21 cellular contexts compared by ENCODE assay signal in the genomic region with DNA sequence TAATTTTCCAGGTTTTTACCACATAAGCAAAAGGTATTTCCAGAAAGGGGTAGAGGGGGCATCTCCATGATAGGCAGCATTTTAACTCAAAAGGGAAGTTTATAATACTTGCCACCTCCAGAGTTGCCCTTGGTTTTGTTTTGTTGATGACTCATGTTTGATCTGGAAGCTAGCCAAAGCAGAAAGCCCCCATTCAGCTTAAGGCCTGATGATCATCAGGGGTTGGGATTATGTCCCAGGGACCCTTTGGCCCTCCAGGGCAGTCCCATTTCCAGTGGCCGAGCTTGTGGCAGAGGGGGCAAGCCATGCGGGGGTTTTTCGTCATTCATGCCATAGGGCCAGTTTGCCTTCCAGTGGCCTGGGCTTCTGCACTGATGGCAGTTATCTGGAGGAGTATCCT. TPM values are rescaled to one million over a fixed set of nuclear protein-coding genes. Genes with fewer than 3 reads are reported as not detected.
DNase-seq lines count a peak whose midpoint lies in the region; ATAC-seq and FAIRE-seq lines count a peak whose summit lies in the region.
"Had no signal": no experiment of that assay in that cellular context is flagged by ENCODE, and none has a peak within 500 bp of the region (broad histone marks: within the 10 kb centered on the region; RNA-seq: fewer than 3 reads in every experiment).

No MANE protein-coding gene starts in this region.

- peak overlapping the region; percentile 3 for H3K27ac ChIP-seq in HUES48 (ENCODE audit: low read depth, low read length)
- H3K27ac ChIP-seq: BLaER1 treated with 17β-estradiol and CSF1 and Interleukin-3, amounts not matched to agents 10 nM and 100 nM; esophagus muscularis mucosa had no signal

- no peaks in the 10 kb centered on the region for H3K9me3 ChIP-seq in HUES48 (ENCODE audit: control insufficient read depth, insufficient read depth, low read length)
- H3K9me3 ChIP-seq: BLaER1 treated with 17β-estradiol and CSF1 and Interleukin-3, amounts not matched to agents 10 nM and 100 nM; esophagus muscularis mucosa had no signal

- no peak for FAIRE-seq in HTR-8/SVneo (lab: Jason Lieb, UNC)
- FAIRE-seq: H54, islet of Langerhans, RCC 7860 had no signal

- no peaks in the 10 kb centered on the region for H3K27me3 ChIP-seq in HUES48 (ENCODE audit: control insufficient read depth, insufficient read depth, low read length)
- H3K27me3 ChIP-seq: esophagus muscularis mucosa had no signal

- no peaks in the 10 kb centered on the region for H3K36me3 ChIP-seq in HUES48 (ENCODE audit: control insufficient read depth, insufficient read depth, low read length)
- H3K36me3 ChIP-seq: BLaER1 treated with 17β-estradiol and CSF1 and Interleukin-3, amounts not matched to agents 10 nM and 100 nM; esophagus muscularis mucosa had no signal

- peaks cover 32% of the 10 kb centered on the region for H3K4me1 ChIP-seq in HUES48 (ENCODE audit: control insufficient read depth, insufficient read depth, low read length)

- H3K4me3 ChIP-seq in HUES48 (ENCODE audit: low read depth, low read length) = no peak overlapping the region
- H3K4me3 ChIP-seq: BLaER1 treated with 17β-estradiol and CSF1 and Interleukin-3, amounts not matched to agents 10 nM and 100 nM; esophagus muscularis mucosa had no signal

- no peak overlapping the region for H3K9ac ChIP-seq in HUES48 (ENCODE audit: low read depth, low read length)
- H3K9ac ChIP-seq: BLaER1 treated with 17β-estradiol and CSF1 and Interleukin-3, amounts not matched to agents 10 nM and 100 nM had no signal

- DNase-seq in DMS53 (lab: John Stamatoyannopoulos, UW) = peak; percentile 35
- no peak for DNase-seq in DMS53 treated with DMSO at 0.1 percent for 48 hours (lab: John Stamatoyannopoulos, UW; ENCODE audit: unreplicated experiment)
- DNase-seq in RPMI7951 (ENCODE audit: low read depth) = peak; percentile 18
- peak; percentile 19 for DNase-seq in iris pigment epithelial cell (ENCODE audit: low read depth)
- DNase-seq in HTR-8/SVneo (ENCODE audit: insufficient read length, low spot score) = no peak
- DNase-seq in SHP77 treated with DMSO at 0.1 percent for 48 hours (lab: John Stamatoyannopoulos, UW) = no peak
- DNase-seq: 8988T; activated CD8-positive, alpha-beta T cell treated with anti-CD3 and anti-CD28 coated beads, Interleukin-2, amount 10 ng/mL, durations not matched to agents 7 days and 5 days; activated T-cell treated with anti-CD3 and anti-CD28 coated beads, Interleukin-2, amount 50 U/mL, for 72 hours; NCI-H1694 treated with DMSO at 0.1 percent for 48 hours; NCI-H510A treated with DMSO at 0.1 percent for 48 hours; right cardiac atrium; stimulated activated naive CD4-positive, alpha-beta T cell treated with Interleukin-2 at 50 U/mL for 16 hours; trophoblast cell had no signal

- ATAC-seq in HG03097 (IDR thresholded peaks at IDR 0.05; ENCODE audit: low FRiP score, unreplicated experiment) = no peak
- ATAC-seq: activated CD8-positive, alpha-beta T cell treated with anti-CD3 and anti-CD28 coated beads, Interleukin-2, amount 10 ng/mL, durations not matched to agents 7 days and 5 days; activated T-cell treated with anti-CD3 and anti-CD28 coated beads, Interleukin-2, amount 50 U/mL, for 72 hours; right cardiac atrium had no signal

RNA-seq across cellular contexts. Expression of gene PABIR2, which starts 4.3 kb away (rescaled TPM):
- total RNA-seq in RPMI7951 (2014; rRNA removed; shearing (Covaris generic)) = 7.4 and 10.3 TPM in 2 replicates

Comparison
In these comparisons a context has a peak if more than half of its experiments do, and no peak if none do; other contexts are left out.
1. DNase-seq: peak in DMS53 (single experiment), RPMI7951 (single experiment) and iris pigment epithelial cell (single experiment); none in DMS53 treated with DMSO at 0.1 percent for 48 hours (single experiment), HTR-8/SVneo (single experiment) and SHP77 treated with DMSO at 0.1 percent for 48 hours (single experiment).